1 cellular context compared by ENCODE assay signal in the genomic region with DNA sequence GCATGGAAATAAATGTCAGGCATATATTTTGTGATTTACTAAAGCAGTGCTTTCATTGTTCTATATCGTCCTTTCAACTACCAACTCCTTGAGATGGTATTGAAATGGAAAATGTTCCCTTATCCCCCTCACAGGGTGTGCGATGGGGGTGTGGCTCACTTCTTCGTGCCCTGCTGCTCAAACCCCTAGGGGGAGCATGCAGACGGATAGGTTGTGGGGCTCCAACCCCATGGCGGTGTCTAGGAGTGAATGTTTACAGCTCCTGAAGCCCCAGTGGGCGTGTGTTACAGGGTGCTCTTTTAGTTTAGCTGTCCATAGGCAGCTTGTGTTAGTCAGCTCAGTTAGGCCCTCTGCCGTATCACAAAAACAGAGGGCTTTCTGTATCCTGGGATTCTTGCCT.
TF ChIP-seq lines count a peak whose summit lies in the region.

No MANE protein-coding gene starts in this region.

TF ChIP-seq in HCT116, 20 proteins besides CTCF, POLR2A, EP300 and RAD21 (continued from another document):
- TF ChIP-seq REST (IDR thresholded peaks at IDR 0.05; ENCODE audit: low read depth) (no peak), EZH2 (IDR thresholded peaks at IDR 0.05) (no peak), CEBPB (IDR thresholded peaks at IDR 0.05; ENCODE audit: low read depth) (no peak), ATF3 (IDR thresholded peaks at IDR 0.05) (no peak), TCF7L2 (IDR thresholded peaks at IDR 0.05; ENCODE audit: borderline replicate concordance, extremely low read depth, insufficient read depth, insufficient read length) (no peak), JUND (IDR thresholded peaks at IDR 0.05) (no peak), EZH2phosphoT487 (IDR thresholded peaks at IDR 0.05; ENCODE audit: borderline replicate concordance) (no peak), SP1 (IDR thresholded peaks at IDR 0.05; ENCODE audit: low read depth) (no peak), CBX3 (IDR thresholded peaks at IDR 0.05; ENCODE audit: low read depth) (no peak), SIN3A (IDR thresholded peaks at IDR 0.05; ENCODE audit: low read depth) (no peak), YY1 (IDR thresholded peaks at IDR 0.05; ENCODE audit: extremely low read depth, insufficient replicate concordance, low read depth, low read length) (no peak), EGR1 (IDR thresholded peaks at IDR 0.05; ENCODE audit: low read depth) (no peak), POLR2AphosphoS5 (IDR thresholded peaks at IDR 0.05; ENCODE audit: low read depth, low read length) (no peak)
